20 cellular contexts compared by ENCODE assay signal in genomic region chr6:14964901-14965300, GRCh38.
DNase-seq lines count a peak whose midpoint lies in the region; ATAC-seq and TF ChIP-seq lines count a peak whose summit lies in the region.
"Had no signal": no experiment of that assay in that cellular context is flagged by ENCODE, and none has a peak within 500 bp of the region (broad histone marks: within the 10 kb centered on the region; RNA-seq: fewer than 3 reads in every experiment).

No MANE protein-coding gene starts in this region.

- no peaks in the 10 kb centered on the region for H3F3A ChIP-seq in Loucy (ENCODE audit: low read depth)

- H3K4me1 ChIP-seq in ES-I3 (ENCODE audit: insufficient read depth, low read length) (peaks cover 37% of the 10 kb centered on the region), Loucy (ENCODE audit: insufficient read depth, low read length, poor library complexity, severe bottlenecking) (peaks cover 5% of the 10 kb centered on the region), SJCRH30 (peaks cover 5% of the 10 kb centered on the region)
- H3K4me1 ChIP-seq: breast epithelium, lower lobe of right lung, right atrium auricular region had no signal

- no peaks in the 10 kb centered on the region for H3K27me3 ChIP-seq in Loucy (ENCODE audit: insufficient read depth, low read length, poor library complexity, severe bottlenecking)
- H3K27me3 ChIP-seq in SJCRH30: no peaks in the 10 kb centered on the region
- H3K27me3 ChIP-seq: breast epithelium, MG63, right atrium auricular region had no signal

- H3K4me1 Mint-ChIP-seq in nephron progenitor cell: peaks cover 54% of the 10 kb centered on the region
- H3K4me1 Mint-ChIP-seq: CD4-positive, alpha-beta memory T cell had no signal

- no peak for ATAC-seq in GM18858 (IDR thresholded peaks at IDR 0.05; ENCODE audit: unreplicated experiment)
- ATAC-seq: HepG2, lower lobe of right lung, SK-N-SH treated with all-trans-retinoic acid at 6 μM for 48 hours had no signal

- H3K4me3 Mint-ChIP-seq in nephron progenitor cell: peak overlapping the region; percentile 5
- H3K4me3 Mint-ChIP-seq: CD4-positive, alpha-beta memory T cell had no signal

- peak overlapping the region; percentile 58; the same call in 1 of the 2 replicates for H2AFZ ChIP-seq in Loucy (ENCODE audit: low read length)

- H3K9me3 ChIP-seq in ES-I3 (ENCODE audit: control insufficient read depth, insufficient read depth, low read length) (no peaks in the 10 kb centered on the region), Loucy (ENCODE audit: insufficient read depth, low read depth, low read length) (no peaks in the 10 kb centered on the region), SJCRH30 (replicated peaks) (no peaks in the 10 kb centered on the region)
- H3K9me3 ChIP-seq: lower lobe of right lung, MG63 had no signal

- H3K9me3 Mint-ChIP-seq in nephron progenitor cell: peaks cover 17% of the 10 kb centered on the region

- H3K27ac ChIP-seq in SJCRH30: peak overlapping the region; percentile 12; the same call in 1 of the 2 replicates
- H3K27ac ChIP-seq: breast epithelium, lower lobe of right lung, right atrium auricular region, thoracic aorta had no signal

- no peaks in the 10 kb centered on the region for H3K79me2 ChIP-seq in Loucy (ENCODE audit: insufficient read depth, low read length)

- H4K20me1 ChIP-seq in Loucy (ENCODE audit: insufficient read depth, low read length, poor library complexity, severe bottlenecking): no peaks in the 10 kb centered on the region

- no peaks in the 10 kb centered on the region for H3K9me2 ChIP-seq in Loucy (replicated peaks; ENCODE audit: low read depth, low read length)

- H3K4me2 ChIP-seq in Loucy (ENCODE audit: low read depth, low read length, poor library complexity, severe bottlenecking): no peak overlapping the region

- H3K36me3 Mint-ChIP-seq in nephron progenitor cell (ENCODE audit: low read depth): peaks cover 3% of the 10 kb centered on the region
- H3K36me3 Mint-ChIP-seq: CD4-positive, alpha-beta memory T cell had no signal

- 0 out of 2 replicates have a peak overlapping the region, but pooled peaks have one; percentile 6 for H3K9ac ChIP-seq in ES-I3 (ENCODE audit: low read depth, low read length)
- no peak overlapping the region for H3K9ac ChIP-seq in Loucy (ENCODE audit: low read depth, low read length, poor library complexity, severe bottlenecking)

- TF ChIP-seq CTCF in Loucy (conservative IDR thresholded peaks at IDR 0.05; ENCODE audit: low read length): no peak
- no peak for TF ChIP-seq CTCF in nephron progenitor cell (IDR thresholded peaks at IDR 0.05)

- H3K36me3 ChIP-seq in ES-I3 (ENCODE audit: insufficient read depth, low read length): no peaks in the 10 kb centered on the region
- H3K36me3 ChIP-seq in Loucy (ENCODE audit: insufficient read depth, low read length): no peaks in the 10 kb centered on the region
- no peaks in the 10 kb centered on the region for H3K36me3 ChIP-seq in SJCRH30
- H3K36me3 ChIP-seq: breast epithelium, lower lobe of right lung, MG63, right atrium auricular region, thoracic aorta had no signal

- peak overlapping the region; percentile 64 for H3K27ac Mint-ChIP-seq in nephron progenitor cell

- H3K4me3 ChIP-seq in Loucy (ENCODE audit: low read length, poor library complexity, severe bottlenecking) (no peak overlapping the region), SJCRH30 (no peak overlapping the region)
- H3K4me3 ChIP-seq: breast epithelium, lower lobe of right lung, MG63, right atrium auricular region, thoracic aorta had no signal

- DNase-seq in SJCRH30: peak; percentile 26 to 62
- no peak for DNase-seq in nephron progenitor cell
- DNase-seq in GDM1 (lab: John Stamatoyannopoulos, UW): no peak
- no peak for DNase-seq in activated CD4-positive, alpha-beta T cell treated with anti-CD3 and anti-CD28 coated beads, Interleukin-2, amount 50 U/mL, for 48 hours
- DNase-seq: activated CD4-positive, alpha-beta T cell treated with anti-CD3 and anti-CD28 coated beads for 4 hours; activated CD8-positive, alpha-beta memory T cell treated with anti-CD3 and anti-CD28 coated beads, Interleukin-2, amount 50 U/mL, for 4 hours; activated effector memory CD4-positive, alpha-beta T cell treated with anti-CD3 and anti-CD28 coated beads, Interleukin-2, amount 50 U/mL, for 16 hours; CD4-positive, alpha-beta memory T cell; lower lobe of right lung; MG63; NK-92 treated with Interleukin-12 subunit alpha and Interleukin-12 subunit beta, amount 100 ng/mL, for 24 hours; occipital lobe had no signal

- no peaks in the 10 kb centered on the region for H3K27me3 Mint-ChIP-seq in nephron progenitor cell (ENCODE audit: low read depth, poor library complexity)
- H3K27me3 Mint-ChIP-seq: CD4-positive, alpha-beta memory T cell had no signal

Comparison
In these comparisons a context has a peak if more than half of its experiments do, and no peak if none do; other contexts are left out.
1. DNase-seq: peak in SJCRH30 (2 of 2); none in nephron progenitor cell (single experiment), GDM1 (single experiment) and activated CD4-positive, alpha-beta T cell treated with anti-CD3 and anti-CD28 coated beads, Interleukin-2, amount 50 U/mL, for 48 hours (0 of 2).